In the genomic region with DNA sequence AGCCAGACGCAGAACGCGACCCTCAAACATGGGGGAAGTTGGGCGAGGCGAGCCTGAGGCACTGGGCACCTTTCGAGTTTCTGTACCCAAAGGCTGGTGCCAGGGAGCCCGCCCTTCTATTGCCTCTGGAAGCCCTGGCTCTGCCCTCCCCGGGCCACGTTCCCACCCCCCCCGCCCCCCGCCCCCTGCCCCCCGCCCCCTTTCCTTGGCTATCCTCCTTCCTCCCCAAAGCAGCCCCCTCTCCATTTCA, we compare ENCODE assay signal across 8 cellular contexts. TPM values are rescaled to one million over a fixed set of nuclear protein-coding genes. Genes with fewer than 3 reads are reported as not detected.
DNase-seq lines count a peak whose midpoint lies in the region; ATAC-seq and TF ChIP-seq lines count a peak whose summit lies in the region.

No MANE protein-coding gene starts in this region.

- H3K4me3 ChIP-seq in adipocyte (ENCODE audit: low read length), result peak overlapping the region; percentile 88
- peak overlapping the region; percentile 94 for H3K4me3 ChIP-seq in kidney epithelial cell (ENCODE audit: low read depth, low read length)

- DNase-seq in activated CD4-positive, alpha-beta T cell treated with anti-CD3 and anti-CD28 coated beads, Interleukin-2, amount 10 ng/mL, durations not matched to agents 24 days and 14 days, result no peak
- no peak for DNase-seq in activated CD4-positive, alpha-beta T cell treated with anti-CD3 and anti-CD28 coated beads, Interleukin-2, amount 50 U/mL, for 48 hours
- DNase-seq in adipocyte (ENCODE audit: low read depth), result no peak
- DNase-seq in kidney epithelial cell (ENCODE audit: low read depth), result no peak
- peak; percentile 23 for DNase-seq in superior temporal gyrus (ENCODE audit: extremely low spot score)
- no peak for DNase-seq in NK-92 treated with Interleukin-12 subunit alpha and Interleukin-12 subunit beta, amount 100 ng/mL, for 24 hours (lab: John Stamatoyannopoulos, UW)

- H3K27me3 ChIP-seq in adipocyte (replicated peaks; ENCODE audit: control insufficient read depth, insufficient read depth, low read length) (no peaks in the 10 kb centered on the region), kidney epithelial cell (ENCODE audit: control insufficient read depth, insufficient read depth, low read length) (no peaks in the 10 kb centered on the region)

- intact Hi-C loops in activated CD4-positive, alpha-beta T cell treated with anti-CD3 and anti-CD28 coated beads, Interleukin-2, amount 10 ng/mL, durations not matched to agents 24 days and 14 days (cut with micrococcal nuclease), result loop anchor here (1.0 to 5.0 kb wide), 6 partner anchors 8 to 442 kb away; a partner anchor contains a TSS

- H3K9ac ChIP-seq in adipocyte (ENCODE audit: low read length), result peak overlapping the region; percentile 90

- H3K4me1 ChIP-seq in adipocyte (ENCODE audit: control insufficient read depth, insufficient read depth, low read length), result peaks cover 39% of the 10 kb centered on the region

- peaks cover 47% of the 10 kb centered on the region for H3K4me1 Mint-ChIP-seq in activated CD4-positive, alpha-beta T cell treated with anti-CD3 and anti-CD28 coated beads, Interleukin-2, amount 10 ng/mL, durations not matched to agents 24 days and 14 days

- H3K36me3 Mint-ChIP-seq in activated CD4-positive, alpha-beta T cell treated with anti-CD3 and anti-CD28 coated beads, Interleukin-2, amount 10 ng/mL, durations not matched to agents 24 days and 14 days (ENCODE audit: low read depth), result peaks cover 13% of the 10 kb centered on the region

- peak overlapping the region; percentile 99 for H3K4me3 Mint-ChIP-seq in activated CD4-positive, alpha-beta T cell treated with anti-CD3 and anti-CD28 coated beads, Interleukin-2, amount 10 ng/mL, durations not matched to agents 24 days and 14 days

- TF ChIP-seq CTCF in kidney epithelial cell (IDR thresholded peaks at IDR 0.05; ENCODE audit: insufficient read depth, low read length, poor library complexity, severe bottlenecking), result no peak

- no peaks in the 10 kb centered on the region for H3K9me3 ChIP-seq in adipocyte (ENCODE audit: control insufficient read depth, low read length)

- ATAC-seq in HG03025 (IDR thresholded peaks at IDR 0.05; ENCODE audit: low FRiP score, unreplicated experiment) (no peak), HG02885 (IDR thresholded peaks at IDR 0.05; ENCODE audit: poor library complexity, unreplicated experiment) (no peak)

- no peaks in the 10 kb centered on the region for H3K27me3 Mint-ChIP-seq in activated CD4-positive, alpha-beta T cell treated with anti-CD3 and anti-CD28 coated beads, Interleukin-2, amount 10 ng/mL, durations not matched to agents 24 days and 14 days

- H3K36me3 ChIP-seq in adipocyte (ENCODE audit: control insufficient read depth, insufficient read depth, low read length, severe bottlenecking), result no peaks in the 10 kb centered on the region
- H3K36me3 ChIP-seq in kidney epithelial cell (ENCODE audit: control insufficient read depth, insufficient read depth, low read length), result no peaks in the 10 kb centered on the region

- H3K27ac Mint-ChIP-seq in activated CD4-positive, alpha-beta T cell treated with anti-CD3 and anti-CD28 coated beads, Interleukin-2, amount 10 ng/mL, durations not matched to agents 24 days and 14 days, result peak overlapping the region; percentile 93

- H3K9me3 Mint-ChIP-seq in activated CD4-positive, alpha-beta T cell treated with anti-CD3 and anti-CD28 coated beads, Interleukin-2, amount 10 ng/mL, durations not matched to agents 24 days and 14 days, result no peaks in the 10 kb centered on the region

RNA-seq across cellular contexts. Expression of a gene that starts 2.2 kb away (rescaled TPM):
- 145 and 150 TPM in 2 replicates for total RNA-seq in activated CD4-positive, alpha-beta T cell treated with anti-CD3 and anti-CD28 coated beads, Interleukin-2, amount 10 ng/mL, durations not matched to agents 24 days and 14 days
- 28.0 and 40.3 TPM in 2 replicates for total RNA-seq in kidney epithelial cell

RNA-seq across cellular contexts. Expression of a gene that starts 7.0 kb away (rescaled TPM):
- total RNA-seq in activated CD4-positive, alpha-beta T cell treated with anti-CD3 and anti-CD28 coated beads, Interleukin-2, amount 10 ng/mL, durations not matched to agents 24 days and 14 days, result 0.79 and 1.4 TPM in 2 replicates
- 1.6 TPM in 1 of 2 replicates, not detected in the other for total RNA-seq in kidney epithelial cell

RNA-seq across cellular contexts. Expression of a gene that starts 17.3 kb away (rescaled TPM):
- total RNA-seq in activated CD4-positive, alpha-beta T cell treated with anti-CD3 and anti-CD28 coated beads, Interleukin-2, amount 10 ng/mL, durations not matched to agents 24 days and 14 days, result 69.9 and 71.8 TPM in 2 replicates
- 53.0 and 60.9 TPM in 2 replicates for total RNA-seq in kidney epithelial cell

RNA-seq across cellular contexts. Expression of a gene that starts 25.9 kb away (rescaled TPM):
- total RNA-seq in activated CD4-positive, alpha-beta T cell treated with anti-CD3 and anti-CD28 coated beads, Interleukin-2, amount 10 ng/mL, durations not matched to agents 24 days and 14 days, result 179 and 181 TPM in 2 replicates
- total RNA-seq in kidney epithelial cell, result 67.4 and 72.4 TPM in 2 replicates

RNA-seq across cellular contexts. Expression of a gene that starts 29.9 kb away (rescaled TPM):
- 50.4 and 60.5 TPM in 2 replicates for total RNA-seq in activated CD4-positive, alpha-beta T cell treated with anti-CD3 and anti-CD28 coated beads, Interleukin-2, amount 10 ng/mL, durations not matched to agents 24 days and 14 days
- 176 and 183 TPM in 2 replicates for total RNA-seq in kidney epithelial cell
